ENCODE assay signal across 26 cellular contexts in the genomic region with DNA sequence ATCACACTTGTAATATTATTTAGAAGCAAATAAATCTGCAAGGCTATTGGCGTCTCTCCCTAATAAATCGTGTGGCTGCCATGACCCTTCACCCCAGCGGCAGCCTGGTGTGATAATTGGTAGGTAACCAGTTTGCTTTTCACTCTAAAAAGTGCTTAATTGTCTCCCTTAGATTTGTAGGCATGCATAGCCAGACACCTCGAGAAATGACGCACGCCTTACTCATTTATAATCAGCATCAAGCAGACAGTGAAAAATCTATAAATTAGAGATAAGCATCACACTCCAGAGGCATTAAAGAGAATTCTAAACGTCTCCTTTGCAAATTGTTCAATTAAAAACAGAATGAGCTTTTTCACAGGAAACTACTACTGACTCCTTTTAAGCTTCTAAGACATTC.
DNase-seq lines count a peak whose midpoint lies in the region; ATAC-seq and TF ChIP-seq lines count a peak whose summit lies in the region.
"Had no signal": no experiment of that assay in that cellular context is flagged by ENCODE, and none has a peak within 500 bp of the region (broad histone marks: within the 10 kb centered on the region; RNA-seq: fewer than 3 reads in every experiment).

No MANE protein-coding gene starts in this region.

- H3K27me3 ChIP-seq in HCT116 (ENCODE audit: insufficient read depth, low read length) (no peaks in the 10 kb centered on the region), PC-9 (ENCODE audit: insufficient read depth, low read depth) (no peaks in the 10 kb centered on the region), foreskin keratinocyte (no peaks in the 10 kb centered on the region), colonic mucosa (no peaks in the 10 kb centered on the region)
- H3K27me3 ChIP-seq: BLaER1, esophagus muscularis mucosa, gastrocnemius medialis, testis had no signal

- POLR2A ChIA-PET in HCT116 (lab: Charles Lee), result no interaction called here
- POLR2A ChIA-PET in PC-9 (lab: Charles Lee; ENCODE audit: unreplicated experiment), result interaction anchor here (0.6 kb wide), 1 partner anchor 95 kb away, joined by 3 read pairs; no protein-coding TSS in a partner anchor

- H4K20me1 ChIP-seq in HCT116 (ENCODE audit: insufficient read depth), result no peaks in the 10 kb centered on the region
- no peaks in the 10 kb centered on the region for H4K20me1 ChIP-seq in PC-9 (ENCODE audit: insufficient read depth)
- H4K20me1 ChIP-seq: BLaER1 had no signal

- TF ChIP-seq CTCF in HCT116 (IDR thresholded peaks at IDR 0.05 in 2 of 3, conservative IDR thresholded peaks at IDR 0.05 in 1 of 3; ENCODE audit: borderline replicate concordance in 1 of 3, insufficient read depth in 1 of 3, low read depth in 2 of 3, low read length in 2 of 3) (no peak), PC-9 (conservative IDR thresholded peaks at IDR 0.05) (no peak), foreskin keratinocyte (conservative IDR thresholded peaks at IDR 0.05) (no peak), colonic mucosa (IDR thresholded peaks at IDR 0.05) (no peak)

- no peak overlapping the region; the same call in 1 of the 2 replicates for H3K27ac ChIP-seq in HCT116 (ENCODE audit: low read depth, low read length)
- peak overlapping the region; percentile 56 for H3K27ac ChIP-seq in PC-9
- peak overlapping the region; percentile 94 for H3K27ac ChIP-seq in foreskin keratinocyte
- no peak overlapping the region for H3K27ac ChIP-seq in colonic mucosa
- H3K27ac ChIP-seq: BLaER1, esophagus muscularis mucosa, gastrocnemius medialis, testis had no signal

- H3K4me1 ChIP-seq in HCT116 (ENCODE audit: control insufficient read depth in 1 of 2, insufficient read depth in 2 of 2, low read length in 2 of 2) (peaks cover 4 to 35% of the 10 kb centered on the region in 2 experiments), PC-9 (replicated peaks; ENCODE audit: insufficient read depth) (peaks cover 20% of the 10 kb centered on the region), foreskin keratinocyte (peaks cover 37% of the 10 kb centered on the region), colonic mucosa (no peaks in the 10 kb centered on the region)
- H3K4me1 ChIP-seq: BLaER1, Caco-2, gastrocnemius medialis, testis had no signal

- H3K36me3 ChIP-seq in HCT116 (ENCODE audit: control insufficient read depth in 1 of 2, insufficient read depth in 2 of 2, low read length in 2 of 2), result no peaks in the 10 kb centered on the region
- H3K36me3 ChIP-seq in PC-9 (ENCODE audit: low read depth), result no peaks in the 10 kb centered on the region
- no peaks in the 10 kb centered on the region for H3K36me3 ChIP-seq in colonic mucosa
- H3K36me3 ChIP-seq: BLaER1, esophagus muscularis mucosa, gastrocnemius medialis had no signal

- peak; percentile 64 for ATAC-seq in HCT116
- ATAC-seq in foreskin keratinocyte, result peak; percentile 45
- ATAC-seq in GM19324 (IDR thresholded peaks at IDR 0.05; ENCODE audit: low FRiP score, unreplicated experiment), result no peak
- ATAC-seq: activated naive CD8-positive, alpha-beta T cell treated with anti-CD3 and anti-CD28 coated beads, Interleukin-2, amount 50 U/mL, for 24 hours; gastrocnemius medialis; natural killer cell; stimulated activated memory B cell treated with anti-CD40 and anti-IgM and Interleukin-4, amounts not matched to agents 10 μg/mL and 1 μg/mL and 100 μg/mL, for 72 hours had no signal

- H3K4me3 ChIP-seq in HCT116 (replicated peaks in 1 of 2; ENCODE audit: low read depth in 1 of 2, low read length in 2 of 2), result peak overlapping the region; percentile 3 to 19; a peak in 2 of 4 replicates
- H3K4me3 ChIP-seq in PC-9, result no peak overlapping the region
- H3K4me3 ChIP-seq in colonic mucosa, result no peak overlapping the region
- H3K4me3 ChIP-seq: BLaER1, esophagus muscularis mucosa, gastrocnemius medialis, testis had no signal

- DNase-seq in A172 (ENCODE audit: low spot score) (peak; percentile 80), HCT116 (ENCODE audit: low read depth, low spot score) (peak; percentile 7), PC-9 (peak in 1 of 2 experiments; percentile 45), foreskin keratinocyte (peak; percentile 42 to 48), colonic mucosa (no peak), posterior cingulate gyrus (no peak), T-helper 1 cell (no peak)
- DNase-seq: activated gamma-delta T cell; activated naive CD8-positive, alpha-beta T cell treated with anti-CD3 and anti-CD28 coated beads, Interleukin-2, amount 50 U/mL, for 24 hours; activated T-cell treated with anti-CD3 and anti-CD28 coated beads for 4 hours; Caco-2; effector CD4-positive, alpha-beta T cell; gastrocnemius medialis; KBM-7; natural killer cell; NCI-H187; NCI-H82; OCI-M1; retina; SHP77 treated with DMSO at 0.1 percent for 48 hours; stimulated activated CD4-positive, alpha-beta T cell treated with anti-CD3 and anti-CD28 coated beads, Interleukin-2, amount 100 ng/mL, for 48 hours; testis had no signal

- H3K4me2 ChIP-seq in HCT116 (ENCODE audit: low read length), result peak overlapping the region; percentile 68
- H3K4me2 ChIP-seq in PC-9, result peak overlapping the region; percentile 30
- H3K4me2 ChIP-seq: BLaER1 had no signal

- no TSS peak for BruUV-seq in HCT116 (replicated peaks; lab: Mats Ljungman, UMichigan)
- BruUV-seq in PC-9 (replicated peaks; lab: Mats Ljungman, UMichigan), result no TSS peak

- H3K9me3 ChIP-seq in HCT116 (ENCODE audit: control insufficient read depth in 1 of 2, insufficient read depth in 1 of 2, low read depth in 1 of 2, low read length in 2 of 2) (no peaks in the 10 kb centered on the region), PC-9 (ENCODE audit: insufficient read depth, low read depth) (no peaks in the 10 kb centered on the region), colonic mucosa (no peaks in the 10 kb centered on the region)
- H3K9me3 ChIP-seq: BLaER1, Caco-2, esophagus muscularis mucosa, gastrocnemius medialis, testis had no signal

- RAD21 ChIA-PET in HCT116 (lab: Charles Lee; ENCODE audit: low non-redundant PET in 1 of 2, low total read pairs in 2 of 2, uncharacterized antibody in 2 of 2, unreplicated experiment in 2 of 2), result interaction anchor here in 1 of 2 experiments (0.6 kb wide), 1 partner anchor 103 kb away, joined by 3 read pairs; no protein-coding TSS in a partner anchor

- intact Hi-C loops in HCT116 (cut with micrococcal nuclease) (no loop called here), PC-9 (cut with micrococcal nuclease; ENCODE audit: unreplicated experiment) (no loop called here), colonic mucosa (cut with DNase I) (no loop called here), posterior cingulate gyrus (cut with DNase I) (no loop called here)

- H2AFZ ChIP-seq in HCT116 (ENCODE audit: low read depth, low read length, poor library complexity, severe bottlenecking), result peak overlapping the region; percentile 66
- H2AFZ ChIP-seq in PC-9, result no peak overlapping the region

- H3K9ac ChIP-seq in HCT116 (ENCODE audit: low read length) (peak overlapping the region; percentile 22; the same call in 1 of the 2 replicates), colonic mucosa (ENCODE audit: low read depth in 2 of 2, low read length in 2 of 2) (no peak overlapping the region)
- H3K9ac ChIP-seq: BLaER1 had no signal

- CTCF ChIA-PET in HCT116 (lab: Charles Lee), result no interaction called here
- CTCF ChIA-PET in PC-9 (lab: Charles Lee), result no interaction called here

- no peaks in the 10 kb centered on the region for H3K79me2 ChIP-seq in HCT116 (ENCODE audit: insufficient read depth, low read length)
- no peaks in the 10 kb centered on the region for H3K79me2 ChIP-seq in PC-9 (ENCODE audit: low read depth)

- H3K9me2 ChIP-seq in HCT116 (ENCODE audit: insufficient read depth), result no peaks in the 10 kb centered on the region
- no peaks in the 10 kb centered on the region for H3K9me2 ChIP-seq in PC-9 (ENCODE audit: insufficient read depth)

- H3F3A ChIP-seq in PC-9 (ENCODE audit: insufficient read depth, low read depth), result no peaks in the 10 kb centered on the region

- no peak for TF ChIP-seq RAD21 in HCT116 (IDR thresholded peaks at IDR 0.05; ENCODE audit: low read depth)

- no peak for TF ChIP-seq POLR2A in HCT116 (IDR thresholded peaks at IDR 0.05; ENCODE audit: borderline replicate concordance, extremely low read depth, insufficient read depth, insufficient read length)

TF ChIP-seq in HCT116, 20 proteins besides CTCF, POLR2A, EP300 and RAD21:
- TF ChIP-seq FOSL1 (IDR thresholded peaks at IDR 0.05; ENCODE audit: low read depth) (peak; percentile 59), CEBPB (IDR thresholded peaks at IDR 0.05; ENCODE audit: low read depth) (no peak), JUND (IDR thresholded peaks at IDR 0.05) (peak; percentile 34; the same call in 1 of the 2 replicates)

Comparison
In these comparisons a context has a peak if more than half of its experiments do, and no peak if none do; other contexts are left out.
1. DNase-seq: peak in A172 (single experiment), HCT116 (single experiment) and foreskin keratinocyte (2 of 2); none in colonic mucosa (single experiment), posterior cingulate gyrus (0 of 10) and T-helper 1 cell (0 of 5).
2. H3K27ac ChIP-seq: peak in PC-9 (single experiment) and foreskin keratinocyte (single experiment); none in HCT116 (single experiment) and colonic mucosa (single experiment).
3. H3K4me3 ChIP-seq: peak in HCT116 (2 of 2); none in PC-9 (single experiment) and colonic mucosa (single experiment).